ENCODE assay signal across 8 cellular contexts in the genomic region with DNA sequence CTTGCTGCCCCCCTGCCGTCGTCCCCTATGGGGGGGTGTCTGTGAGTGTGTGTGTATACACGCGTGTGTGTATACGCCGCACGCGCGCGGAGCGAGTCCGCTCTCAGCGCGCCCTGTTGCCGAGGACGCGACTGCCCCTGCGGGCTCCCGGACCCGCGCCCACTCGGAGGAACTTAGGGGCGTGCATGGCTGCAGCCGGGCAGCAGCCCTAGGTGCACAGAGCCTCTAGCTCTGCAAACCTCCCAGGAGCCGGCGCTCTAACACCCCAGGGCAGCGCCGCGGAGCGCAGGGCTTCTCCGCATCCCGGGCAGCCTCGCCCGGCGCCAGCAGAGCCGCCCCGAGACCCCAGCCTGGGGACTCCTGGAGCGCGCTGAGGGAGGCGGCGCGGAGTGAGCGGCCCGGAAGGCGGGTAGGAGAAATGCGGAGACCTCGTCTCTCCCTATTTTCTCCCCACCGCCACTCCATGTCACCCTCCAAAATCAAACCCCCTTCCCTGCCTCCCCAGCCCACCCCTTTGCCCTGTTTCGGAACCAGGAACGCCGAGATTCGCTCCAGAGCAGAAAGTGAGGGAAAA. TPM values are rescaled to one million over a fixed set of nuclear protein-coding genes. Genes with fewer than 3 reads are reported as not detected.
A peak's percentile ranks its signal among the peaks of the same experiment; 100 is the strongest.
DNase-seq lines count a peak whose midpoint lies in the region; ATAC-seq and TF ChIP-seq lines count a peak whose summit lies in the region.

No MANE protein-coding gene starts in this region.

- no peak for TF ChIP-seq EP300 in tibial nerve (IDR thresholded peaks at IDR 0.05)

- H3K4me1 ChIP-seq in tibial nerve = peaks cover 0 to 48% (median 42%) of the 10 kb centered on the region in 4 donors

- no peak for DNase-seq in BJ (ENCODE audit: low read depth)
- DNase-seq in KBM-7 = peak; percentile 50
- peak; percentile 84 for DNase-seq in activated CD4-positive, alpha-beta T cell treated with anti-CD3 and anti-CD28 coated beads, Interleukin-2, amount 10 ng/mL, durations not matched to agents 24 days and 14 days
- peak; percentile 40 for DNase-seq in endothelial cell (ENCODE audit: low spot score)
- peak; percentile 71 for DNase-seq in midbrain (lab: John Stamatoyannopoulos, UW)
- no peak for DNase-seq in tibial nerve (ENCODE audit: low spot score in 2 of 2)

- in situ Hi-C loops in KBM-7 (cut with MboI; ENCODE audit: low pct_unique_long_range_greater_than_20kb, low sequenced_read_pairs) = no loop called here

- 0% methylated on average over 32 to 51 of the region's 52 CpGs for WGBS in tibial nerve, 2 donors

- intact Hi-C loops in activated CD4-positive, alpha-beta T cell treated with anti-CD3 and anti-CD28 coated beads, Interleukin-2, amount 10 ng/mL, durations not matched to agents 24 days and 14 days (cut with micrococcal nuclease) = loop anchor here (10.0 kb wide), 2 partner anchors 194 to 334 kb away; a partner anchor contains a TSS

- H3K36me3 ChIP-seq in BJ (ENCODE audit: control insufficient read depth, insufficient read depth, low read length) = peaks cover 5% of the 10 kb centered on the region
- H3K36me3 ChIP-seq in tibial nerve = peaks cover 0 to 12% (median 0%) of the 10 kb centered on the region in 3 donors

- CTCF ChIA-PET in BJ (lab: Yijun Ruan, JAX) = interaction anchor here (1.0 kb wide), 1 partner anchor 88 kb away, joined by 3 read pairs; no protein-coding TSS in a partner anchor

- POLR2A ChIA-PET in BJ (lab: Charles Lee) = no interaction called here

- no peaks in the 10 kb centered on the region for H3K27me3 Mint-ChIP-seq in activated CD4-positive, alpha-beta T cell treated with anti-CD3 and anti-CD28 coated beads, Interleukin-2, amount 10 ng/mL, durations not matched to agents 24 days and 14 days
- peaks cover 11% of the 10 kb centered on the region for H3K27me3 Mint-ChIP-seq in endothelial cell (ENCODE audit: unreplicated experiment)

- peak overlapping the region; percentile 84 for H3K4me3 Mint-ChIP-seq in activated CD4-positive, alpha-beta T cell treated with anti-CD3 and anti-CD28 coated beads, Interleukin-2, amount 10 ng/mL, durations not matched to agents 24 days and 14 days
- peak overlapping the region; percentile 97 for H3K4me3 Mint-ChIP-seq in endothelial cell (ENCODE audit: unreplicated experiment)

- peaks cover 32% of the 10 kb centered on the region for H3K36me3 Mint-ChIP-seq in activated CD4-positive, alpha-beta T cell treated with anti-CD3 and anti-CD28 coated beads, Interleukin-2, amount 10 ng/mL, durations not matched to agents 24 days and 14 days (ENCODE audit: low read depth)
- peaks cover 27% of the 10 kb centered on the region for H3K36me3 Mint-ChIP-seq in endothelial cell (ENCODE audit: low read depth, unreplicated experiment)

- TF ChIP-seq POLR2A in tibial nerve (IDR thresholded peaks at IDR 0.05) = no peak

- ATAC-seq in GM18517 (IDR thresholded peaks at IDR 0.05; ENCODE audit: unreplicated experiment) (peak; percentile 32), GM18873 (IDR thresholded peaks at IDR 0.05; ENCODE audit: low FRiP score, unreplicated experiment) (no peak)

- H3K9me3 Mint-ChIP-seq in activated CD4-positive, alpha-beta T cell treated with anti-CD3 and anti-CD28 coated beads, Interleukin-2, amount 10 ng/mL, durations not matched to agents 24 days and 14 days = no peaks in the 10 kb centered on the region
- no peaks in the 10 kb centered on the region for H3K9me3 Mint-ChIP-seq in endothelial cell (ENCODE audit: unreplicated experiment)

- H3K9me3 ChIP-seq in tibial nerve = peaks cover 0 to 1% (median 0%) of the 10 kb centered on the region in 4 donors

- peaks cover 36% of the 10 kb centered on the region for H3K4me1 Mint-ChIP-seq in activated CD4-positive, alpha-beta T cell treated with anti-CD3 and anti-CD28 coated beads, Interleukin-2, amount 10 ng/mL, durations not matched to agents 24 days and 14 days
- peaks cover 34% of the 10 kb centered on the region for H3K4me1 Mint-ChIP-seq in endothelial cell (ENCODE audit: unreplicated experiment)

- TF ChIP-seq CTCF in BJ (IDR thresholded peaks at IDR 0.05; ENCODE audit: insufficient read depth, low read depth, low read length) = peak; percentile 17; the same call in 1 of the 2 replicates
- TF ChIP-seq CTCF in endothelial cell (IDR thresholded peaks at IDR 0.05; ENCODE audit: unreplicated experiment) = no peak
- TF ChIP-seq CTCF in tibial nerve (IDR thresholded peaks at IDR 0.05) = no peak

- H3K4me3 ChIP-seq in BJ (ENCODE audit: low read depth, low read length) (peak overlapping the region; percentile 56), tibial nerve (peak overlapping the region; percentile 74 to 97 (median 90))

- H3K27me3 ChIP-seq in BJ (ENCODE audit: control insufficient read depth, insufficient read depth, low read length) (no peaks in the 10 kb centered on the region), tibial nerve (no peaks in the 10 kb centered on the region)

- H3K27ac Mint-ChIP-seq in activated CD4-positive, alpha-beta T cell treated with anti-CD3 and anti-CD28 coated beads, Interleukin-2, amount 10 ng/mL, durations not matched to agents 24 days and 14 days = peak overlapping the region; percentile 94
- H3K27ac Mint-ChIP-seq in endothelial cell (ENCODE audit: unreplicated experiment) = peak overlapping the region; percentile 70

- peak overlapping the region; percentile 92 to 97 (median 94) for H3K27ac ChIP-seq in tibial nerve

RNA-seq across cellular contexts. Expression of a gene that starts 0.6 kb away (rescaled TPM):
- polyA plus RNA-seq in BJ (2011; rRNA removed) = 1.3 and 1.4 TPM in 2 replicates
- 4.1 TPM in 2 replicates for polyA minus RNA-seq in BJ (2011; rRNA and poly(A)+ RNA removed)
- total RNA-seq in activated CD4-positive, alpha-beta T cell treated with anti-CD3 and anti-CD28 coated beads, Interleukin-2, amount 10 ng/mL, durations not matched to agents 24 days and 14 days = 29.3 and 31.2 TPM in 2 replicates
- 144 TPM for total RNA-seq in endothelial cell (ENCODE audit: unreplicated experiment)
- total RNA-seq in tibial nerve = 10 to 100 TPM; 49.2 to 82.0 (median 52.7) TPM

Comparison
In these comparisons a context has a peak if more than half of its experiments do, and no peak if none do; other contexts are left out.
1. DNase-seq: peak in KBM-7 (single experiment), activated CD4-positive, alpha-beta T cell treated with anti-CD3 and anti-CD28 coated beads, Interleukin-2, amount 10 ng/mL, durations not matched to agents 24 days and 14 days (single experiment), endothelial cell (single experiment) and midbrain (single experiment); none in BJ (single experiment) and tibial nerve (0 of 2).